19 cellular contexts compared by ENCODE assay signal in genomic region chr13:102838273-102838672, GRCh38. TPM values are rescaled to one million over a fixed set of nuclear protein-coding genes. Genes with fewer than 3 reads are reported as not detected.
DNase-seq lines count a peak whose midpoint lies in the region; ATAC-seq and TF ChIP-seq lines count a peak whose summit lies in the region.
"Had no signal": no experiment of that assay in that cellular context is flagged by ENCODE, and none has a peak within 500 bp of the region (broad histone marks: within the 10 kb centered on the region; RNA-seq: fewer than 3 reads in every experiment).

No MANE protein-coding gene starts in this region.

- H3K4me1 ChIP-seq in GM23248 (ENCODE audit: insufficient read depth) = peaks cover 31% of the 10 kb centered on the region
- peaks cover 5% of the 10 kb centered on the region for H3K4me1 ChIP-seq in mucosa of descending colon (ENCODE audit: low read depth)
- H3K4me1 ChIP-seq: BLaER1 had no signal

- H3K4me3 Mint-ChIP-seq in stimulated activated naive B cell treated with anti-CD40 and anti-IgM and Interleukin-4, amounts not matched to agents 10 μg/mL and 1 μg/mL and 100 μg/mL, for 72 hours = no peak overlapping the region
- H3K4me3 Mint-ChIP-seq: B cell; CD4-positive, CD25-positive, alpha-beta regulatory T cell; GM23338; H9 had no signal

- H3K27me3 ChIP-seq in GM23248 (replicated peaks; ENCODE audit: insufficient read depth) = no peaks in the 10 kb centered on the region
- H3K27me3 ChIP-seq: BLaER1 had no signal

- H3K36me3 Mint-ChIP-seq in stimulated activated naive B cell treated with anti-CD40 and anti-IgM and Interleukin-4, amounts not matched to agents 10 μg/mL and 1 μg/mL and 100 μg/mL, for 72 hours = peaks cover 1 to 16% of the 10 kb centered on the region in 2 donors

- H3K36me3 ChIP-seq in GM23248 (ENCODE audit: low read depth) = peaks cover 24% of the 10 kb centered on the region
- H3K36me3 ChIP-seq in mucosa of descending colon (ENCODE audit: low read depth) = no peaks in the 10 kb centered on the region
- H3K36me3 ChIP-seq: BLaER1 had no signal

- peaks cover 34% of the 10 kb centered on the region for H3F3A ChIP-seq in GM23248 (ENCODE audit: insufficient read depth)

- ATAC-seq in mucosa of descending colon (peak; percentile 34), GM19328 (IDR thresholded peaks at IDR 0.05; ENCODE audit: unreplicated experiment) (no peak)
- ATAC-seq in stimulated activated naive B cell treated with anti-CD40 and anti-IgM and Interleukin-4, amounts not matched to agents 10 μg/mL and 1 μg/mL and 100 μg/mL, for 72 hours (replicated peaks) = no peak
- ATAC-seq: GM23338, HCT116 had no signal

- H3K9ac ChIP-seq in GM23248 = no peak overlapping the region
- H3K9ac ChIP-seq: BLaER1 had no signal

- peak overlapping the region; percentile 40 for H3K27ac ChIP-seq in GM23248
- H3K27ac ChIP-seq: BLaER1, C4-2B had no signal

- no peaks in the 10 kb centered on the region for H3K27me3 Mint-ChIP-seq in stimulated activated naive B cell treated with anti-CD40 and anti-IgM and Interleukin-4, amounts not matched to agents 10 μg/mL and 1 μg/mL and 100 μg/mL, for 72 hours
- H3K27me3 Mint-ChIP-seq: B cell; CD4-positive, CD25-positive, alpha-beta regulatory T cell; CD8-positive, alpha-beta memory T cell had no signal

- DNase-seq in GM23248 (no peak), LNCaP clone FGC (ENCODE audit: low read depth) (peak; percentile 54), amniotic epithelial cell (ENCODE audit: low read depth) (peak; percentile 3), mucosa of descending colon (no peak), NCI-H128 (lab: John Stamatoyannopoulos, UW; ENCODE audit: unreplicated experiment) (no peak)
- DNase-seq in stimulated activated naive B cell treated with anti-CD40 and anti-IgM and Interleukin-4, amounts not matched to agents 10 μg/mL and 1 μg/mL and 100 μg/mL, for 72 hours = no peak
- no peak for DNase-seq in activated CD4-positive, alpha-beta T cell treated with anti-CD3 and anti-CD28 coated beads for 4 hours
- DNase-seq: CD4-positive, CD25-positive, alpha-beta regulatory T cell; CD8-positive, alpha-beta memory T cell; DMS53; DMS79 treated with DMSO at 0.1 percent for 48 hours; GF-D8; H9 had no signal

- no peaks in the 10 kb centered on the region for H3K79me2 ChIP-seq in GM23248 (ENCODE audit: insufficient read depth)

- peak overlapping the region; percentile 15 for H3K4me2 ChIP-seq in GM23248 (ENCODE audit: unreplicated experiment)
- H3K4me2 ChIP-seq: BLaER1, GM23338 had no signal

- in situ Hi-C loops in GM23248 (cut with MboI) = no loop called here

- H3K9me3 ChIP-seq in GM23248 (ENCODE audit: low read depth) = no peaks in the 10 kb centered on the region
- no peaks in the 10 kb centered on the region for H3K9me3 ChIP-seq in mucosa of descending colon
- H3K9me3 ChIP-seq: BLaER1 had no signal

- TF ChIP-seq CTCF in LNCaP clone FGC (IDR thresholded peaks at IDR 0.05; ENCODE audit: control insufficient read depth, extremely low read depth, insufficient read depth) = no peak
- no peak for TF ChIP-seq CTCF in mucosa of descending colon (IDR thresholded peaks at IDR 0.05)

- H4K20me1 ChIP-seq in GM23248 (ENCODE audit: insufficient read depth) = no peaks in the 10 kb centered on the region
- H4K20me1 ChIP-seq: BLaER1 had no signal

- intact Hi-C loops in mucosa of descending colon (cut with DNase I, micrococcal nuclease) = no loop called here

- no peak overlapping the region for H3K27ac Mint-ChIP-seq in stimulated activated naive B cell treated with anti-CD40 and anti-IgM and Interleukin-4, amounts not matched to agents 10 μg/mL and 1 μg/mL and 100 μg/mL, for 72 hours
- H3K27ac Mint-ChIP-seq: B cell; CD4-positive, CD25-positive, alpha-beta regulatory T cell; GM23338; H9 had no signal

- H3K4me1 Mint-ChIP-seq in stimulated activated naive B cell treated with anti-CD40 and anti-IgM and Interleukin-4, amounts not matched to agents 10 μg/mL and 1 μg/mL and 100 μg/mL, for 72 hours = no peaks in the 10 kb centered on the region
- H3K4me1 Mint-ChIP-seq: B cell; CD4-positive, CD25-positive, alpha-beta regulatory T cell; CD8-positive, alpha-beta memory T cell; GM23338; H9 had no signal

- 88 to 97% methylated on average over 1 of the region's 1 CpG for WGBS in GM23248 (ENCODE audit: low coverage in 1 of 2, low lambda C conversion rate in 2 of 2, missing lambda C conversion rate in 2 of 2), 2 experiments

- no peaks in the 10 kb centered on the region for H3K9me2 ChIP-seq in GM23248 (ENCODE audit: insufficient read depth)

- H3K4me3 ChIP-seq in GM23248 (no peak overlapping the region), LNCaP clone FGC (ENCODE audit: low read depth, low read length) (no peak overlapping the region), mucosa of descending colon (no peak overlapping the region)
- H3K4me3 ChIP-seq: BLaER1, GM23338 had no signal

- H2AFZ ChIP-seq in GM23248 = no peak overlapping the region
- H2AFZ ChIP-seq: GM23338 had no signal

- no peaks in the 10 kb centered on the region for H3K9me3 Mint-ChIP-seq in stimulated activated naive B cell treated with anti-CD40 and anti-IgM and Interleukin-4, amounts not matched to agents 10 μg/mL and 1 μg/mL and 100 μg/mL, for 72 hours
- H3K9me3 Mint-ChIP-seq: CD4-positive, CD25-positive, alpha-beta regulatory T cell; CD8-positive, alpha-beta memory T cell; GM23338; H9 had no signal

RNA-seq across cellular contexts. Expression of gene ERCC5, which starts 7.6 kb away (rescaled TPM):
- total RNA-seq in GM23248 (2014; rRNA removed; shearing (Covaris generic)) = 78.5 and 103 TPM in 2 replicates
- polyA plus RNA-seq in GM23248 (2016; fragmentation: Nextera tagmentation; extraction: Ambion mirVana) = 44.6 and 49.2 TPM in 2 replicates
- total RNA-seq in mucosa of descending colon = 10 to 100 TPM; 58.6 to 85.0 (median 62.7) TPM

RNA-seq across cellular contexts. Expression of gene BIVM, which starts 39.4 kb away (rescaled TPM):
- 24.1 and 35.7 TPM in 2 replicates for total RNA-seq in GM23248 (2014; rRNA removed; shearing (Covaris generic))
- 22.9 and 25.8 TPM in 2 replicates for polyA plus RNA-seq in GM23248 (2016; fragmentation: Nextera tagmentation; extraction: Ambion mirVana)
- 10 to 100 TPM; 15.5 to 21.2 (median 17.1) TPM for total RNA-seq in mucosa of descending colon

RNA-seq across cellular contexts. Expression of gene POGLUT2, which starts 39.5 kb away (rescaled TPM):
- total RNA-seq in GM23248 (2014; rRNA removed; shearing (Covaris generic)) = 26.0 and 26.7 TPM in 2 replicates
- polyA plus RNA-seq in GM23248 (2016; fragmentation: Nextera tagmentation; extraction: Ambion mirVana) = 26.4 and 27.7 TPM in 2 replicates
- 1 to 10 TPM in 2 of 3 donors, under 1 TPM in 1; 0.72 to 3.9 (median 1.7) TPM for total RNA-seq in mucosa of descending colon
- total RNA-seq: B cell had no signal

Comparison
In these comparisons a context has a peak if more than half of its experiments do, and no peak if none do; other contexts are left out.
1. DNase-seq: peak in LNCaP clone FGC (single experiment) and amniotic epithelial cell (single experiment); none in GM23248 (single experiment), mucosa of descending colon (0 of 3), stimulated activated naive B cell treated with anti-CD40 and anti-IgM and Interleukin-4, amounts not matched to agents 10 μg/mL and 1 μg/mL and 100 μg/mL, for 72 hours (single experiment), activated CD4-positive, alpha-beta T cell treated with anti-CD3 and anti-CD28 coated beads for 4 hours (0 of 2) and NCI-H128 (single experiment).